ENCODE assay signal across 9 cellular contexts in the genomic region with DNA sequence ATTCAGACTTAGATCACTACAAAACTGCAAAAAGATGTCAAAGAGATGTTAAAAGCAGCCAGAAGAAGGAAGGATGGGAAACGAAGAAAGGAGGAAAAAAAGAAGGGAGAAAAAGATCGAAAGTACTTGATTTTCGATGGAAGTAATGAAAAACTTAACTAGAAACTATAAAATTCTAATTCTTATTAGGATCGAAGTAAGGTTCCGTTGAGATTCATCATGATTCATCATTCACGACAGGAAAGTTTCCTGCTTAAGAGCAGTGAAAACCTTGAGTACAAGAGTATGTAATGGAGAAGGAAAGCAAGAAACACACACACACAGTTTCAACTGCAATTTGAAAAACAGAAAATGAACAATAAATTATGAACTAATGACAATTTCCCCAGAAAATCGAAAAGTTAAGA. TPM values are rescaled to one million over a fixed set of nuclear protein-coding genes. Genes with fewer than 3 reads are reported as not detected.
A peak's percentile ranks its signal among the peaks of the same experiment; 100 is the strongest.
DNase-seq lines count a peak whose midpoint lies in the region; ATAC-seq and TF ChIP-seq lines count a peak whose summit lies in the region.
"Had no signal": no experiment of that assay in that cellular context is flagged by ENCODE, and none has a peak within 500 bp of the region (broad histone marks: within the 10 kb centered on the region; RNA-seq: fewer than 3 reads in every experiment).

No MANE protein-coding gene starts in this region.

- H3K4me1 Mint-ChIP-seq in activated naive CD8-positive, alpha-beta T cell treated with anti-CD3 and anti-CD28 coated beads for 36 hours, result peaks cover 22% of the 10 kb centered on the region
- peaks cover 12% of the 10 kb centered on the region for H3K4me1 Mint-ChIP-seq in memory B cell

- H3K9me3 ChIP-seq in A673 (ENCODE audit: low read depth, low read length, poor library complexity, severe bottlenecking) (no peaks in the 10 kb centered on the region), HAP-1 (no peaks in the 10 kb centered on the region)

- CTCF ChIA-PET in A673 (lab: Charles Lee), result no interaction called here

- peaks cover 14% of the 10 kb centered on the region for H3K36me3 Mint-ChIP-seq in activated naive CD8-positive, alpha-beta T cell treated with anti-CD3 and anti-CD28 coated beads for 36 hours
- peaks cover 4% of the 10 kb centered on the region for H3K36me3 Mint-ChIP-seq in memory B cell

- H3K4me3 ChIP-seq in A673 (ENCODE audit: low read depth, low read length, poor library complexity, severe bottlenecking), result peak overlapping the region; percentile 68
- H3K4me3 ChIP-seq in HAP-1, result peak overlapping the region; percentile 73

- BruUV-seq in A673 (replicated peaks; lab: Mats Ljungman, UMichigan), result no TSS peak

- H3K27ac Mint-ChIP-seq in activated naive CD8-positive, alpha-beta T cell treated with anti-CD3 and anti-CD28 coated beads for 36 hours, result peak overlapping the region; percentile 37
- peak overlapping the region; percentile 99 for H3K27ac Mint-ChIP-seq in memory B cell

- H3K27me3 Mint-ChIP-seq in activated naive CD8-positive, alpha-beta T cell treated with anti-CD3 and anti-CD28 coated beads for 36 hours, result peaks cover 16% of the 10 kb centered on the region
- H3K27me3 Mint-ChIP-seq in memory B cell, result peaks cover 5% of the 10 kb centered on the region

- H3K4me1 ChIP-seq in A673 (ENCODE audit: insufficient read depth, low read length, poor library complexity, severe bottlenecking) (peaks cover 6% of the 10 kb centered on the region), HAP-1 (peaks cover 8% of the 10 kb centered on the region)

- peak overlapping the region; percentile 95 for H3K4me3 Mint-ChIP-seq in activated naive CD8-positive, alpha-beta T cell treated with anti-CD3 and anti-CD28 coated beads for 36 hours
- peak overlapping the region; percentile 97 for H3K4me3 Mint-ChIP-seq in memory B cell

- no peaks in the 10 kb centered on the region for H3K9me3 Mint-ChIP-seq in activated naive CD8-positive, alpha-beta T cell treated with anti-CD3 and anti-CD28 coated beads for 36 hours
- no peaks in the 10 kb centered on the region for H3K9me3 Mint-ChIP-seq in memory B cell

- no peak for ATAC-seq in memory B cell (ENCODE audit: low read depth)

- H3K27ac ChIP-seq in A673 (ENCODE audit: low read depth, low read length, poor library complexity, severe bottlenecking), result peak overlapping the region; percentile 100

- no peak for TF ChIP-seq CTCF in A673 (conservative IDR thresholded peaks at IDR 0.05; ENCODE audit: low read depth, low read length)

- POLR2A ChIA-PET in A673 (lab: Charles Lee; ENCODE audit: low non-redundant PET), result no interaction called here

- H3K27me3 ChIP-seq in A673 (replicated peaks; ENCODE audit: insufficient read depth, low read depth, low read length, poor library complexity) (no peaks in the 10 kb centered on the region), HAP-1 (ENCODE audit: low read depth) (no peaks in the 10 kb centered on the region)

- peak; percentile 5 for DNase-seq in A673 (ENCODE audit: low spot score)
- DNase-seq in HAP-1 (ENCODE audit: low spot score in 2 of 2), result no peak
- DNase-seq in activated naive CD8-positive, alpha-beta T cell treated with anti-CD3 and anti-CD28 coated beads for 36 hours, result no peak
- no peak for DNase-seq in memory B cell (ENCODE audit: low spot score in 2 of 2)
- no peak for DNase-seq in NCI-H187 (lab: John Stamatoyannopoulos, UW)
- no peak for DNase-seq in foreskin melanocyte
- no peak for DNase-seq in NCI-H82 (lab: John Stamatoyannopoulos, UW)
- DNase-seq in NCI-H2196 treated with DMSO at 0.1 percent for 48 hours (lab: John Stamatoyannopoulos, UW; ENCODE audit: unreplicated experiment), result no peak

- H3K36me3 ChIP-seq in A673 (ENCODE audit: insufficient read depth, low read length, poor library complexity, severe bottlenecking), result peaks cover 13% of the 10 kb centered on the region
- peaks cover 5% of the 10 kb centered on the region for H3K36me3 ChIP-seq in HAP-1 (replicated peaks)

- in situ Hi-C loops in HAP-1 (cut with MboI; ENCODE audit: low sequenced_read_pairs), result loop anchor here (10.0 kb wide), 1 partner anchor 135 kb away; no protein-coding TSS in a partner anchor

- intact Hi-C loops in A673 (cut with micrococcal nuclease; ENCODE audit: unreplicated experiment), result no loop called here

RNA-seq across cellular contexts. Expression of gene ING3, which starts 1.2 kb away (rescaled TPM):
- total RNA-seq in A673 (2021), result 12.1 and 16.1 TPM in 2 replicates
- total RNA-seq in activated naive CD8-positive, alpha-beta T cell treated with anti-CD3 and anti-CD28 coated beads for 36 hours, result 10 to 100 TPM; 27.5 to 28.6 TPM

RNA-seq across cellular contexts. Expression of gene CPED1, which starts 39.1 kb away (rescaled TPM):
- 0.15 TPM in 1 of 2 replicates, not detected in the other for total RNA-seq in A673 (2021)
- not detected for total RNA-seq in activated naive CD8-positive, alpha-beta T cell treated with anti-CD3 and anti-CD28 coated beads for 36 hours
- total RNA-seq: T-helper 1 cell treated with Interleukin-12 subunit alpha and Interleukin-12 subunit beta and Interleukin-4 antibody, amounts not matched to agents 30 ng/mL and 1 ng/mL, for 36 hours had no signal
